ENCODE assay signal across 8 cellular contexts in genomic region chr9:127977877-127978647, GRCh38. TPM values are rescaled to one million over a fixed set of nuclear protein-coding genes. Genes with fewer than 3 reads are reported as not detected.
DNase-seq lines count a peak whose midpoint lies in the region; ATAC-seq and TF ChIP-seq lines count a peak whose summit lies in the region.

No MANE protein-coding gene starts in this region.

- peaks cover 13% of the 10 kb centered on the region for H3F3A ChIP-seq in GM23248 (ENCODE audit: insufficient read depth)

- H3K27me3 Mint-ChIP-seq in activated CD8-positive, alpha-beta T cell treated with anti-CD3 and anti-CD28 coated beads for 36 hours = no peaks in the 10 kb centered on the region

- H3K9ac ChIP-seq in GM23248 = peak overlapping the region; percentile 89

- H3K27ac Mint-ChIP-seq in activated CD8-positive, alpha-beta T cell treated with anti-CD3 and anti-CD28 coated beads for 36 hours = peak overlapping the region; percentile 99

- H3K79me2 ChIP-seq in ACC112 (ENCODE audit: control insufficient read depth, insufficient read depth, low read length, unreplicated experiment) (peaks cover 70% of the 10 kb centered on the region), GM23248 (ENCODE audit: insufficient read depth) (peaks cover 71% of the 10 kb centered on the region)

- DNase-seq in GM23248 = peak; percentile 94
- DNase-seq in activated CD8-positive, alpha-beta T cell treated with anti-CD3 and anti-CD28 coated beads for 36 hours = no peak
- peak; percentile 77 for DNase-seq in Right ventricle myocardium superior
- DNase-seq in prostate gland (ENCODE audit: low spot score) = no peak
- DNase-seq in NCI-H748 treated with DMSO at 0.1 percent for 48 hours (lab: John Stamatoyannopoulos, UW) = no peak

- no peaks in the 10 kb centered on the region for H3K9me3 ChIP-seq in GM23248 (ENCODE audit: low read depth)
- H3K9me3 ChIP-seq in prostate gland = no peaks in the 10 kb centered on the region

- TF ChIP-seq CTCF in activated CD8-positive, alpha-beta T cell treated with anti-CD3 and anti-CD28 coated beads for 36 hours (IDR thresholded peaks at IDR 0.05) = no peak
- no peak for TF ChIP-seq CTCF in prostate gland (IDR thresholded peaks at IDR 0.05)

- H3K4me3 Mint-ChIP-seq in activated CD8-positive, alpha-beta T cell treated with anti-CD3 and anti-CD28 coated beads for 36 hours = peak overlapping the region; percentile 97

- POLR2A ChIA-PET in activated CD8-positive, alpha-beta T cell treated with anti-CD3 and anti-CD28 coated beads for 36 hours (lab: Charles Lee) = interaction anchor here (0.8 to 22.5 kb wide), 8 partner anchors 17 to 91 kb away, joined by 3 to 408 read pairs (median 5); no protein-coding TSS in a partner anchor

- H3K4me3 ChIP-seq in ACC112 (ENCODE audit: low read depth, low read length) = peak overlapping the region; percentile 53
- H3K4me3 ChIP-seq in GM23248 = peak overlapping the region; percentile 80
- H3K4me3 ChIP-seq in prostate gland = peak overlapping the region; percentile 85 to 92

- intact Hi-C loops in activated CD8-positive, alpha-beta T cell treated with anti-CD3 and anti-CD28 coated beads for 36 hours (cut with micrococcal nuclease) = loop anchor here (5.0 kb wide), 1 partner anchor 41 kb away; the partner anchor contains the start of gene DPM2
- intact Hi-C loops in Right ventricle myocardium superior (cut with DNase I) (no loop called here), prostate gland (cut with DNase I) (no loop called here)

- CTCF ChIA-PET in activated CD8-positive, alpha-beta T cell treated with anti-CD3 and anti-CD28 coated beads for 36 hours (lab: Charles Lee) = interaction anchor here (0.5 to 15.3 kb wide), 10 partner anchors 19 to 140 kb away, joined by 3 to 163 read pairs (median 5); no protein-coding TSS in a partner anchor

- no peaks in the 10 kb centered on the region for H4K20me1 ChIP-seq in GM23248 (ENCODE audit: insufficient read depth)

- H2AFZ ChIP-seq in ACC112 (ENCODE audit: low read length, unreplicated experiment) (no peak overlapping the region), GM23248 (no peak overlapping the region)

- peaks cover 41% of the 10 kb centered on the region for H3K4me1 ChIP-seq in ACC112 (ENCODE audit: control insufficient read depth, insufficient read depth, low read length, unreplicated experiment)
- H3K4me1 ChIP-seq in GM23248 (ENCODE audit: insufficient read depth) = peaks cover 43% of the 10 kb centered on the region
- peaks cover 38% of the 10 kb centered on the region for H3K4me1 ChIP-seq in prostate gland (replicated peaks)

- H3K36me3 Mint-ChIP-seq in activated CD8-positive, alpha-beta T cell treated with anti-CD3 and anti-CD28 coated beads for 36 hours (ENCODE audit: low read depth) = peaks cover 43% of the 10 kb centered on the region

- H3K27ac ChIP-seq in ACC112 (ENCODE audit: low read depth, low read length) (peak overlapping the region; percentile 27; the same call in 1 of the 2 replicates), GM23248 (peak overlapping the region; percentile 75), prostate gland (peak overlapping the region; percentile 80 to 92)

- H3K4me2 ChIP-seq in GM23248 (ENCODE audit: unreplicated experiment) = peak overlapping the region; percentile 84

- no peaks in the 10 kb centered on the region for H3K9me2 ChIP-seq in GM23248 (ENCODE audit: insufficient read depth)

- in situ Hi-C loops in GM23248 (cut with MboI) = no loop called here

- no peak for ATAC-seq in activated CD8-positive, alpha-beta T cell treated with anti-CD3 and anti-CD28 coated beads for 36 hours
- ATAC-seq in Right ventricle myocardium superior (ENCODE audit: poor library complexity) = peak; percentile 27
- ATAC-seq in GM19395 (IDR thresholded peaks at IDR 0.05; ENCODE audit: unreplicated experiment) = no peak
- ATAC-seq in HG03432 (IDR thresholded peaks at IDR 0.05; ENCODE audit: unreplicated experiment) = no peak

- no peak for TF ChIP-seq POLR2A in prostate gland (IDR thresholded peaks at IDR 0.05)

- WGBS in GM23248 (ENCODE audit: low coverage in 1 of 2, low lambda C conversion rate in 2 of 2, missing lambda C conversion rate in 2 of 2), 2 experiments = 17 to 18% methylated on average over 12 of the region's 12 CpGs
- 11% methylated on average over 12 of the region's 12 CpGs for WGBS in prostate gland

- H3K27me3 ChIP-seq in ACC112 (ENCODE audit: insufficient read depth, low read length) (no peaks in the 10 kb centered on the region), GM23248 (replicated peaks; ENCODE audit: insufficient read depth) (no peaks in the 10 kb centered on the region), prostate gland (replicated peaks; ENCODE audit: insufficient read depth) (no peaks in the 10 kb centered on the region)

- H3K36me3 ChIP-seq in ACC112 (ENCODE audit: insufficient read depth, low read length) (no peaks in the 10 kb centered on the region), GM23248 (ENCODE audit: low read depth) (no peaks in the 10 kb centered on the region), prostate gland (no peaks in the 10 kb centered on the region)

- H3K4me1 Mint-ChIP-seq in activated CD8-positive, alpha-beta T cell treated with anti-CD3 and anti-CD28 coated beads for 36 hours (ENCODE audit: low read depth) = peaks cover 54% of the 10 kb centered on the region

- no peaks in the 10 kb centered on the region for H3K9me3 Mint-ChIP-seq in activated CD8-positive, alpha-beta T cell treated with anti-CD3 and anti-CD28 coated beads for 36 hours

RNA-seq across cellular contexts. Expression of gene EEIG1, which starts 2.7 kb away (rescaled TPM):
- 6.1 and 29.6 TPM in 2 replicates for total RNA-seq in GM23248 (2014; rRNA removed; shearing (Covaris generic))
- 8.9 and 9.3 TPM in 2 replicates for polyA plus RNA-seq in GM23248 (2016; fragmentation: Nextera tagmentation; extraction: Ambion mirVana)
- 10 to 100 TPM; 79.7 to 81.5 TPM for total RNA-seq in activated CD8-positive, alpha-beta T cell treated with anti-CD3 and anti-CD28 coated beads for 36 hours
- 21.8 TPM for total RNA-seq in Right ventricle myocardium superior
- total RNA-seq in prostate gland = 10 to 100 TPM; 23.4 to 84.6 TPM

RNA-seq across cellular contexts. Expression of gene DPM2, which starts 40.4 kb away (rescaled TPM):
- 27.0 and 33.3 TPM in 2 replicates for total RNA-seq in GM23248 (2014; rRNA removed; shearing (Covaris generic))
- 62.8 and 66.5 TPM in 2 replicates for polyA plus RNA-seq in GM23248 (2016; fragmentation: Nextera tagmentation; extraction: Ambion mirVana)
- total RNA-seq in activated CD8-positive, alpha-beta T cell treated with anti-CD3 and anti-CD28 coated beads for 36 hours = 10 to 100 TPM; 41.3 to 43.9 TPM
- 9.9 TPM for total RNA-seq in Right ventricle myocardium superior
- total RNA-seq in prostate gland = 10 to 100 TPM; 28.1 to 28.2 TPM

RNA-seq across cellular contexts. Expression of gene PIP5KL1, which starts 47.5 kb away (rescaled TPM):
- 5.5 and 16.6 TPM in 2 replicates for total RNA-seq in GM23248 (2014; rRNA removed; shearing (Covaris generic))
- polyA plus RNA-seq in GM23248 (2016; fragmentation: Nextera tagmentation; extraction: Ambion mirVana) = 8.8 and 9.4 TPM in 2 replicates
- 1 to 10 TPM; 1.7 to 2.5 TPM for total RNA-seq in activated CD8-positive, alpha-beta T cell treated with anti-CD3 and anti-CD28 coated beads for 36 hours
- 0.48 TPM for total RNA-seq in Right ventricle myocardium superior
- total RNA-seq in prostate gland = 10 to 100 TPM in 1 of 2 donors, 1 to 10 TPM in 1; 3.1 to 16.5 TPM

Comparison
In these comparisons a context has a peak if more than half of its experiments do, and no peak if none do; other contexts are left out.
1. H3K27ac ChIP-seq: peak in every context shown above with its lines; median percentile 86 in prostate gland; 75 in GM23248; 27 in ACC112.
2. DNase-seq: peak in GM23248 (single experiment) and Right ventricle myocardium superior (single experiment); none in activated CD8-positive, alpha-beta T cell treated with anti-CD3 and anti-CD28 coated beads for 36 hours (single experiment), prostate gland (single experiment) and NCI-H748 treated with DMSO at 0.1 percent for 48 hours (single experiment).
3. Peak in every context shown above with its lines, with median percentiles within 50 percentile points of each other: H3K4me3 ChIP-seq.